Comparison of ENCODE assay signal across 1 cellular context in the genomic region with DNA sequence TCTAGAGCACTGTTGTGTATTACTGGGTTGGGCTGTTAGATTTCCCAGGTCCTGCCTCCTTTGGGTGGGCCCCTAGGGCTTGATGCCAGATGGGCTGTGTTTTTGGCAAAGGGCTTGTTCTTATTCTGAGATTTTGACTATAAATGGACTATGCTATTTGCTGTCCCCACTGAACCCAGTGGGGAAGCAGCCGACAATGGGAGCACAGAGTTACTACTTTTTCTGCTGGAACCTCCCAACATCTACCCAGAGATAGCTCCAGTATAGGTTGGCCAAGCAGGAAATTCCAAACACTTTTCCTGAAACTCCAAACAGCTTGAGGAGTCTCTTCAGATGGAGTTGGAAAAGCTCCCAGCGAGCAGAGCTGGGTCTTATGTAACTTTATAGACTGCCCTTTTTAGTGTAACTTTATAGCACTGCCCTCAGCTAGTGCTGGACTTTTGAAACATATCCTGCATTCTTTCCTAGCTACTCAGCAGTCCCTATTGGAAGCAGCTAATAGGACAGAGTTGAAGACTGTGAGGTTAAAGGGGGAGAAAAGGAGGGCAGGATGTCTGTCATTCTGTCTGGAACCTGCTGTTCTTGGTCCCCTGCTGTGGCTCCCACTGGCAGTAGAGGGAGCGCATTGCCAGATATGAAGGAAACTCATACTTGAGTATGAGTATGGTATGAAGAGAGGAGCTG.
TF ChIP-seq lines count a peak whose summit lies in the region.

No MANE protein-coding gene starts in this region.

TF ChIP-seq in IMR-90, 13 proteins besides CTCF, POLR2A, EP300 and RAD21 (continued from another document):
- TF ChIP-seq, protein P1, sequence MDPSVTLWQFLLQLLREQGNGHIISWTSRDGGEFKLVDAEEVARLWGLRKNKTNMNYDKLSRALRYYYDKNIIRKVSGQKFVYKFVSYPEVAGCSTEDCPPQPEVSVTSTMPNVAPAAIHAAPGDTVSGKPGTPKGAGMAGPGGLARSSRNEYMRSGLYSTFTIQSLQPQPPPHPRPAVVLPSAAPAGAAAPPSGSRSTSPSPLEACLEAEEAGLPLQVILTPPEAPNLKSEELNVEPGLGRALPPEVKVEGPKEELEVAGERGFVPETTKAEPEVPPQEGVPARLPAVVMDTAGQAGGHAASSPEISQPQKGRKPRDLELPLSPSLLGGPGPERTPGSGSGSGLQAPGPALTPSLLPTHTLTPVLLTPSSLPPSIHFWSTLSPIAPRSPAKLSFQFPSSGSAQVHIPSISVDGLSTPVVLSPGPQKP (IDR thresholded peaks at IDR 0.05; ENCODE audit: borderline replicate concordance, low read depth, low read length): no peak
